ENCODE assay signal across 39 cellular contexts in genomic region chr20:39480644-39481043, GRCh38.
"Had no signal": no experiment of that assay in that cellular context is flagged by ENCODE, and none has a peak within 500 bp of the region (broad histone marks: within the 10 kb centered on the region; RNA-seq: fewer than 3 reads in every experiment).

No MANE protein-coding gene starts in this region.

- FAIRE-seq: astrocyte, bronchial epithelial cell, colon had no signal

- H3K36me3 Mint-ChIP-seq: activated naive CD4-positive, alpha-beta T cell treated with anti-CD3 and anti-CD28 coated beads, Interleukin-2, amount 10 ng/mL, durations not matched to agents 7 days and 5 days; activated naive CD4-positive, alpha-beta T cell treated with anti-CD3 and anti-CD28 coated beads, Interleukin-2, amount 50 U/mL, for 24 hours; activated naive CD4-positive, alpha-beta T cell treated with anti-CD3 and anti-CD28 coated beads, Interleukin-2, amount 50 U/mL, for 72 hours; activated naive CD8-positive, alpha-beta T cell; activated naive CD8-positive, alpha-beta T cell treated with anti-CD3 and anti-CD28 coated beads for 36 hours; activated naive CD8-positive, alpha-beta T cell treated with anti-CD3 and anti-CD28 coated beads, Interleukin-2, amount 10 ng/mL, durations not matched to agents 7 days and 5 days; brain had no signal

- DNase-seq: activated effector memory CD4-positive, alpha-beta T cell treated with anti-CD3 and anti-CD28 coated beads, Interleukin-2, amount 50 U/mL, for 16 hours; activated effector memory CD4-positive, alpha-beta T cell treated with Interleukin-2 at 50 U/mL for 16 hours; activated gamma-delta T cell; activated gamma-delta T cell treated with Interleukin-2 at 50 U/mL for 16 hours; activated naive CD4-positive, alpha-beta T cell; activated naive CD4-positive, alpha-beta T cell treated with anti-CD3 and anti-CD28 coated beads for 36 hours; activated naive CD4-positive, alpha-beta T cell treated with anti-CD3 and anti-CD28 coated beads, Interleukin-2, amount 10 ng/mL, durations not matched to agents 7 days and 5 days; activated naive CD4-positive, alpha-beta T cell treated with anti-CD3 and anti-CD28 coated beads, Interleukin-2, amount 50 U/mL, for 16 hours; activated naive CD4-positive, alpha-beta T cell treated with Interleukin-2 at 50 U/mL for 16 hours; activated naive CD8-positive, alpha-beta T cell treated with anti-CD3 and anti-CD28 coated beads for 36 hours; activated naive CD8-positive, alpha-beta T cell treated with anti-CD3 and anti-CD28 coated beads, Interleukin-2, amount 10 ng/mL, durations not matched to agents 7 days and 5 days; activated naive CD8-positive, alpha-beta T cell treated with anti-CD3 and anti-CD28 coated beads, Interleukin-2, amount 50 U/mL, for 24 hours; activated T-cell treated with anti-CD3 and anti-CD28 coated beads, Interleukin-2, amount 50 U/mL, for 24 hours; activated T-cell treated with anti-CD3 and anti-CD28 coated beads, Interleukin-2, amount 50 U/mL, for 4 hours; activated T-cell treated with anti-CD3 and anti-CD28 coated beads, Interleukin-2, amount 50 U/mL, for 48 hours; activated T-cell treated with anti-CD3 and anti-CD28 coated beads, Interleukin-2, amount 50 U/mL, for 72 hours; adrenal gland; amniotic stem cell; amygdala; anterior cingulate cortex; aorta; body of pancreas; caudate nucleus; central memory CD4-positive, alpha-beta T cell; cerebellar nuclear complex had no signal

- H3K4me1 ChIP-seq: adrenal gland, ascending aorta, body of pancreas, breast epithelium had no signal

- H3K4me3 ChIP-seq: adrenal gland, ascending aorta, body of pancreas, breast epithelium, cardiac muscle cell had no signal

- H3K36me3 ChIP-seq: adrenal gland, ascending aorta, breast epithelium, cardiac muscle cell had no signal

- H3K27ac Mint-ChIP-seq: activated naive CD4-positive, alpha-beta T cell treated with anti-CD3 and anti-CD28 coated beads for 36 hours; activated naive CD4-positive, alpha-beta T cell treated with anti-CD3 and anti-CD28 coated beads, Interleukin-2, amount 10 ng/mL, durations not matched to agents 7 days and 5 days; activated naive CD4-positive, alpha-beta T cell treated with anti-CD3 and anti-CD28 coated beads, Interleukin-2, amount 50 U/mL, for 24 hours; activated naive CD4-positive, alpha-beta T cell treated with anti-CD3 and anti-CD28 coated beads, Interleukin-2, amount 50 U/mL, for 72 hours; activated naive CD8-positive, alpha-beta T cell; activated naive CD8-positive, alpha-beta T cell treated with anti-CD3 and anti-CD28 coated beads for 36 hours; activated naive CD8-positive, alpha-beta T cell treated with anti-CD3 and anti-CD28 coated beads, Interleukin-2, amount 10 ng/mL, durations not matched to agents 7 days and 5 days; activated naive CD8-positive, alpha-beta T cell treated with anti-CD3 and anti-CD28 coated beads, Interleukin-2, amount 50 U/mL, for 24 hours; activated T-cell treated with anti-CD3 and anti-CD28 coated beads, Interleukin-2, amount 50 U/mL, for 24 hours; activated T-cell treated with anti-CD3 and anti-CD28 coated beads, Interleukin-2, amount 50 U/mL, for 72 hours; activated T-helper 1 cell treated with anti-CD3 and anti-CD28 coated beads, Interleukin-12 subunit alpha, Interleukin-12 subunit beta, Interleukin-2, Interleukin-4 antibody, amounts not matched to agents 30 ng/mL and 10 ng/mL and 1 ng/mL, durations not matched to agents 14 hours and 24 hours and 36 hours; activated T-helper 17 cell treated with anti-CD3 and anti-CD28 coated beads, Interleukin-2, amount 50 U/mL, for 72 hours; activated T-helper 2 cell treated with anti-CD3 and anti-CD28 coated beads, Interferon-gamma antibody, Interleukin-2, Interleukin-4, amounts not matched to agents 10 μg/mL and 5 μg/mL and 100 μg/mL, durations not matched to agents 14 hours and 24 hours and 36 hours; brain had no signal

- H3K9me3 Mint-ChIP-seq: activated naive CD4-positive, alpha-beta T cell treated with anti-CD3 and anti-CD28 coated beads for 36 hours; activated naive CD4-positive, alpha-beta T cell treated with anti-CD3 and anti-CD28 coated beads, Interleukin-2, amount 10 ng/mL, durations not matched to agents 7 days and 5 days; activated naive CD4-positive, alpha-beta T cell treated with anti-CD3 and anti-CD28 coated beads, Interleukin-2, amount 50 U/mL, for 24 hours; activated naive CD4-positive, alpha-beta T cell treated with anti-CD3 and anti-CD28 coated beads, Interleukin-2, amount 50 U/mL, for 72 hours; activated naive CD8-positive, alpha-beta T cell treated with anti-CD3 and anti-CD28 coated beads for 36 hours; activated naive CD8-positive, alpha-beta T cell treated with anti-CD3 and anti-CD28 coated beads, Interleukin-2, amount 10 ng/mL, durations not matched to agents 7 days and 5 days; activated naive CD8-positive, alpha-beta T cell treated with anti-CD3 and anti-CD28 coated beads, Interleukin-2, amount 50 U/mL, for 24 hours; activated T-cell treated with anti-CD3 and anti-CD28 coated beads, Interleukin-2, amount 50 U/mL, for 24 hours; activated T-cell treated with anti-CD3 and anti-CD28 coated beads, Interleukin-2, amount 50 U/mL, for 4 hours; activated T-cell treated with anti-CD3 and anti-CD28 coated beads, Interleukin-2, amount 50 U/mL, for 72 hours; activated T-helper 1 cell treated with anti-CD3 and anti-CD28 coated beads, Interleukin-12 subunit alpha, Interleukin-12 subunit beta, Interleukin-2, Interleukin-4 antibody, amounts not matched to agents 30 ng/mL and 10 ng/mL and 1 ng/mL, durations not matched to agents 14 hours and 24 hours and 36 hours; activated T-helper 17 cell treated with anti-CD3 and anti-CD28 coated beads, Interleukin-2, amount 50 U/mL, for 72 hours; activated T-helper 2 cell treated with anti-CD3 and anti-CD28 coated beads, Interferon-gamma antibody, Interleukin-2, Interleukin-4, amounts not matched to agents 10 μg/mL and 5 μg/mL and 100 μg/mL, durations not matched to agents 14 hours and 24 hours and 36 hours; brain; central memory CD8-positive, alpha-beta T cell had no signal

- ATAC-seq: activated naive CD4-positive, alpha-beta T cell treated with anti-CD3 and anti-CD28 coated beads, Interleukin-2, amount 50 U/mL, for 72 hours; activated naive CD8-positive, alpha-beta T cell treated with anti-CD3 and anti-CD28 coated beads, Interleukin-2, amount 50 U/mL, for 24 hours; activated T-cell treated with anti-CD3 and anti-CD28 coated beads, Interleukin-2, amount 50 U/mL, for 4 hours; activated T-cell treated with anti-CD3 and anti-CD28 coated beads, Interleukin-2, amount 50 U/mL, for 72 hours; activated T-helper 17 cell treated with anti-CD3 and anti-CD28 coated beads, Interleukin-2, amount 50 U/mL, for 72 hours; body of pancreas had no signal

- H3K4me3 Mint-ChIP-seq: activated naive CD4-positive, alpha-beta T cell treated with anti-CD3 and anti-CD28 coated beads for 36 hours; activated naive CD4-positive, alpha-beta T cell treated with anti-CD3 and anti-CD28 coated beads, Interleukin-2, amount 10 ng/mL, durations not matched to agents 7 days and 5 days; activated naive CD4-positive, alpha-beta T cell treated with anti-CD3 and anti-CD28 coated beads, Interleukin-2, amount 50 U/mL, for 24 hours; activated naive CD8-positive, alpha-beta T cell; activated naive CD8-positive, alpha-beta T cell treated with anti-CD3 and anti-CD28 coated beads for 36 hours; activated naive CD8-positive, alpha-beta T cell treated with anti-CD3 and anti-CD28 coated beads, Interleukin-2, amount 10 ng/mL, durations not matched to agents 7 days and 5 days; activated naive CD8-positive, alpha-beta T cell treated with anti-CD3 and anti-CD28 coated beads, Interleukin-2, amount 50 U/mL, for 24 hours; activated T-cell treated with anti-CD3 and anti-CD28 coated beads, Interleukin-2, amount 50 U/mL, for 24 hours; activated T-cell treated with anti-CD3 and anti-CD28 coated beads, Interleukin-2, amount 50 U/mL, for 4 hours; activated T-cell treated with anti-CD3 and anti-CD28 coated beads, Interleukin-2, amount 50 U/mL, for 72 hours; activated T-helper 1 cell treated with anti-CD3 and anti-CD28 coated beads, Interleukin-12 subunit alpha, Interleukin-12 subunit beta, Interleukin-2, Interleukin-4 antibody, amounts not matched to agents 30 ng/mL and 10 ng/mL and 1 ng/mL, durations not matched to agents 14 hours and 24 hours and 36 hours; activated T-helper 17 cell treated with anti-CD3 and anti-CD28 coated beads, Interleukin-2, amount 50 U/mL, for 72 hours; brain; central memory CD8-positive, alpha-beta T cell had no signal

- H3K9me3 ChIP-seq: adrenal gland, ascending aorta, body of pancreas, breast epithelium had no signal

- H3K27me3 ChIP-seq: adrenal gland, ascending aorta, body of pancreas, breast epithelium, cardiac muscle cell had no signal

- H3K4me1 Mint-ChIP-seq: activated naive CD4-positive, alpha-beta T cell treated with anti-CD3 and anti-CD28 coated beads, Interleukin-2, amount 10 ng/mL, durations not matched to agents 7 days and 5 days; activated naive CD4-positive, alpha-beta T cell treated with anti-CD3 and anti-CD28 coated beads, Interleukin-2, amount 50 U/mL, for 24 hours; activated naive CD8-positive, alpha-beta T cell treated with anti-CD3 and anti-CD28 coated beads for 36 hours; activated naive CD8-positive, alpha-beta T cell treated with anti-CD3 and anti-CD28 coated beads, Interleukin-2, amount 10 ng/mL, durations not matched to agents 7 days and 5 days; activated naive CD8-positive, alpha-beta T cell treated with anti-CD3 and anti-CD28 coated beads, Interleukin-2, amount 50 U/mL, for 24 hours; activated T-helper 17 cell treated with anti-CD3 and anti-CD28 coated beads, Interleukin-2, amount 50 U/mL, for 72 hours; central memory CD8-positive, alpha-beta T cell had no signal

- H3K27me3 Mint-ChIP-seq: activated naive CD4-positive, alpha-beta T cell treated with anti-CD3 and anti-CD28 coated beads, Interleukin-2, amount 10 ng/mL, durations not matched to agents 7 days and 5 days; activated naive CD4-positive, alpha-beta T cell treated with anti-CD3 and anti-CD28 coated beads, Interleukin-2, amount 50 U/mL, for 24 hours; activated naive CD8-positive, alpha-beta T cell treated with anti-CD3 and anti-CD28 coated beads for 36 hours; activated naive CD8-positive, alpha-beta T cell treated with anti-CD3 and anti-CD28 coated beads, Interleukin-2, amount 10 ng/mL, durations not matched to agents 7 days and 5 days; activated T-cell treated with anti-CD3 and anti-CD28 coated beads, Interleukin-2, amount 50 U/mL, for 24 hours; activated T-helper 17 cell treated with anti-CD3 and anti-CD28 coated beads, Interleukin-2, amount 50 U/mL, for 72 hours; central memory CD8-positive, alpha-beta T cell had no signal

- H3K27ac ChIP-seq: adrenal gland, ascending aorta, body of pancreas, breast epithelium, cardiac muscle cell had no signal
